Comparison of ENCODE assay signal across 8 cellular contexts in the genomic region with DNA sequence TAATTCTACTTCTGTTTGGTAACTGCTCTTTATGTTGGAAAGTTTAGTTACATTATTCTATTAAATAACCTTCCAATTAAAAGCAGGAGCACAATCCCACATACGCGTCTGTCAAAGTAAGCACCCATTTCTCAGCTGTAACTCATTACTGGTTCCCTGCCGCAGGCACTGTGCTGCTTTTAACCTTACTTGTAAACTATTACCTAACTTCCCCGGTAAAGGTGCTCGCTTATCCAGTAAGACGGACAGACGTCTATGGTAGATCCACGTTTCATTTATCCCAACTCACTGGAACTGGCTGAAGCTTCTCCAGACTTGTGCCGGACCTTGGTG. TPM values are rescaled to one million over a fixed set of nuclear protein-coding genes. Genes with fewer than 3 reads are reported as not detected.
A peak's percentile ranks its signal among the peaks of the same experiment; 100 is the strongest.
DNase-seq lines count a peak whose midpoint lies in the region; ATAC-seq and TF ChIP-seq lines count a peak whose summit lies in the region.

No MANE protein-coding gene starts in this region.

- H3K27ac Mint-ChIP-seq in activated naive CD4-positive, alpha-beta T cell treated with anti-CD3 and anti-CD28 coated beads for 36 hours: peak overlapping the region; percentile 77
- H3K27ac Mint-ChIP-seq in activated naive CD8-positive, alpha-beta T cell treated with anti-CD3 and anti-CD28 coated beads, Interleukin-2, amount 10 ng/mL, durations not matched to agents 7 days and 5 days: peak overlapping the region; percentile 85

- no peak for TF ChIP-seq EP300 in transverse colon (IDR thresholded peaks at IDR 0.05; ENCODE audit: low read depth)

- H3K4me3 Mint-ChIP-seq in activated naive CD4-positive, alpha-beta T cell treated with anti-CD3 and anti-CD28 coated beads for 36 hours: peak overlapping the region; percentile 92
- H3K4me3 Mint-ChIP-seq in activated naive CD8-positive, alpha-beta T cell treated with anti-CD3 and anti-CD28 coated beads, Interleukin-2, amount 10 ng/mL, durations not matched to agents 7 days and 5 days: peak overlapping the region; percentile 93

- 1% methylated on average over 9 of the region's 9 CpGs for WGBS in right lobe of liver (ENCODE audit: insufficient coverage, low coverage, low lambda C conversion rate, missing lambda C conversion rate)
- WGBS in transverse colon (ENCODE audit: low coverage in 1 of 2), 2 donors: 4 to 10% methylated on average over 2 to 9 of the region's 9 CpGs

- ATAC-seq in HG03159 (IDR thresholded peaks at IDR 0.05; ENCODE audit: unreplicated experiment) (peak; percentile 12), right lobe of liver (peak in 1 of 4 donors; percentile 29)
- peak; percentile 11 for ATAC-seq in activated naive CD8-positive, alpha-beta T cell treated with anti-CD3 and anti-CD28 coated beads, Interleukin-2, amount 10 ng/mL, durations not matched to agents 7 days and 5 days (ENCODE audit: low read depth)

- H3K9me3 ChIP-seq in right lobe of liver (no peaks in the 10 kb centered on the region), transverse colon (no peaks in the 10 kb centered on the region)

- CTCF ChIA-PET in activated naive CD4-positive, alpha-beta T cell treated with anti-CD3 and anti-CD28 coated beads for 36 hours (lab: Charles Lee): interaction anchor here (0.8 to 1.3 kb wide), 2 partner anchors 39 to 164 kb away, joined by 4 to 5 read pairs; no protein-coding TSS in a partner anchor

- peak overlapping the region; percentile 69 to 76 (median 74) for H3K4me3 ChIP-seq in right lobe of liver
- H3K4me3 ChIP-seq in transverse colon: peak overlapping the region; percentile 38 to 99 (median 82)

- in situ Hi-C loops in transverse colon (cut with MboI; ENCODE audit: low pct_ligation_motif_present in 1 of 4, low pct_unique_long_range_greater_than_20kb in 1 of 4, low sequenced_read_pairs in 3 of 4): no loop called here

- H3K27me3 Mint-ChIP-seq in activated naive CD4-positive, alpha-beta T cell treated with anti-CD3 and anti-CD28 coated beads for 36 hours (ENCODE audit: low read depth): no peaks in the 10 kb centered on the region
- H3K27me3 Mint-ChIP-seq in activated naive CD8-positive, alpha-beta T cell treated with anti-CD3 and anti-CD28 coated beads, Interleukin-2, amount 10 ng/mL, durations not matched to agents 7 days and 5 days: no peaks in the 10 kb centered on the region

- intact Hi-C loops in activated naive CD4-positive, alpha-beta T cell treated with anti-CD3 and anti-CD28 coated beads for 36 hours (cut with micrococcal nuclease): loop anchor here (1.0 to 2.0 kb wide), 5 partner anchors 42 to 523 kb away; a partner anchor contains a TSS
- intact Hi-C loops in right lobe of liver (cut with DNase I) (no loop called here), transverse colon (cut with DNase I; ENCODE audit: low total_unique reads) (no loop called here)

- H3K9me3 Mint-ChIP-seq in activated naive CD4-positive, alpha-beta T cell treated with anti-CD3 and anti-CD28 coated beads for 36 hours: no peaks in the 10 kb centered on the region
- peaks cover 1% of the 10 kb centered on the region for H3K9me3 Mint-ChIP-seq in activated naive CD8-positive, alpha-beta T cell treated with anti-CD3 and anti-CD28 coated beads, Interleukin-2, amount 10 ng/mL, durations not matched to agents 7 days and 5 days

- POLR2A ChIA-PET in activated naive CD8-positive, alpha-beta T cell treated with anti-CD3 and anti-CD28 coated beads, Interleukin-2, amount 10 ng/mL, durations not matched to agents 7 days and 5 days (lab: Charles Lee): interaction anchor here (0.8 kb wide), 1 partner anchor 9 kb away, joined by 3 read pairs; no protein-coding TSS in a partner anchor

- TF ChIP-seq CTCF in right lobe of liver (IDR thresholded peaks at IDR 0.05) (no peak), transverse colon (IDR thresholded peaks at IDR 0.05) (no peak)

- H3K27me3 ChIP-seq in right lobe of liver: no peaks in the 10 kb centered on the region
- H3K27me3 ChIP-seq in transverse colon: no peaks in the 10 kb centered on the region

- H3K27ac ChIP-seq in right lobe of liver: peak overlapping the region in 1 of 3 donors; percentile 68
- peak overlapping the region; percentile 78 to 94 (median 90) for H3K27ac ChIP-seq in transverse colon

- H3K36me3 ChIP-seq in right lobe of liver (no peaks in the 10 kb centered on the region), transverse colon (no peaks in the 10 kb centered on the region)

- DNase-seq in activated naive CD4-positive, alpha-beta T cell treated with anti-CD3 and anti-CD28 coated beads for 36 hours: peak; percentile 39
- DNase-seq in activated naive CD4-positive, alpha-beta T cell treated with anti-CD3 and anti-CD28 coated beads, Interleukin-2, amount 50 U/mL, for 16 hours: no peak
- DNase-seq in activated naive CD8-positive, alpha-beta T cell treated with anti-CD3 and anti-CD28 coated beads, Interleukin-2, amount 10 ng/mL, durations not matched to agents 7 days and 5 days: no peak
- DNase-seq in right lobe of liver: no peak
- no peak for DNase-seq in transverse colon
- no peak for DNase-seq in NCI-H2196 (lab: John Stamatoyannopoulos, UW; ENCODE audit: unreplicated experiment)
- no peak for DNase-seq in HuH-7.5 (ENCODE audit: low spot score)

- peaks cover 27% of the 10 kb centered on the region for H3K4me1 Mint-ChIP-seq in activated naive CD4-positive, alpha-beta T cell treated with anti-CD3 and anti-CD28 coated beads for 36 hours (ENCODE audit: low read depth)
- peaks cover 24% of the 10 kb centered on the region for H3K4me1 Mint-ChIP-seq in activated naive CD8-positive, alpha-beta T cell treated with anti-CD3 and anti-CD28 coated beads, Interleukin-2, amount 10 ng/mL, durations not matched to agents 7 days and 5 days

- H3K36me3 Mint-ChIP-seq in activated naive CD4-positive, alpha-beta T cell treated with anti-CD3 and anti-CD28 coated beads for 36 hours (ENCODE audit: low read depth): no peaks in the 10 kb centered on the region
- H3K36me3 Mint-ChIP-seq in activated naive CD8-positive, alpha-beta T cell treated with anti-CD3 and anti-CD28 coated beads, Interleukin-2, amount 10 ng/mL, durations not matched to agents 7 days and 5 days: peaks cover 2% of the 10 kb centered on the region

- H3K4me1 ChIP-seq in right lobe of liver: peaks cover 0 to 23% (median 0%) of the 10 kb centered on the region in 4 donors
- peaks cover 0 to 23% (median 9%) of the 10 kb centered on the region in 4 donors for H3K4me1 ChIP-seq in transverse colon

- no peak for TF ChIP-seq POLR2A in right lobe of liver (IDR thresholded peaks at IDR 0.05)
- no peak for TF ChIP-seq POLR2A in transverse colon (IDR thresholded peaks at IDR 0.05)

RNA-seq across cellular contexts. Expression of a gene that starts 0.5 kb away (rescaled TPM):
- total RNA-seq in activated naive CD4-positive, alpha-beta T cell treated with anti-CD3 and anti-CD28 coated beads for 36 hours: 1 to 10 TPM; 7.7 to 8.0 TPM
- total RNA-seq in activated naive CD8-positive, alpha-beta T cell treated with anti-CD3 and anti-CD28 coated beads, Interleukin-2, amount 10 ng/mL, durations not matched to agents 7 days and 5 days: 1 to 10 TPM; 9.0 to 9.3 TPM
- total RNA-seq in right lobe of liver (1 to 10 TPM; 3.9 to 8.2 (median 6.2) TPM), transverse colon (10 to 100 TPM; 14.3 to 24.0 (median 19.8) TPM)

RNA-seq across cellular contexts. Expression of a gene that starts 41.5 kb away (rescaled TPM):
- under 1 TPM; 0.24 to 0.62 TPM for total RNA-seq in activated naive CD4-positive, alpha-beta T cell treated with anti-CD3 and anti-CD28 coated beads for 36 hours
- total RNA-seq in activated naive CD8-positive, alpha-beta T cell treated with anti-CD3 and anti-CD28 coated beads, Interleukin-2, amount 10 ng/mL, durations not matched to agents 7 days and 5 days: 1 to 10 TPM; 1.4 to 2.0 TPM
- 1 to 10 TPM in 1 of 6 experiments, under 1 TPM in 5; 0.13 to 1.4 (median 0.34) TPM for total RNA-seq in right lobe of liver
- 1 to 10 TPM in 2 of 4 donors, not detected in 2; 3.3 to 5.5 TPM for total RNA-seq in transverse colon
